16 cellular contexts compared by ENCODE assay signal in the genomic region with DNA sequence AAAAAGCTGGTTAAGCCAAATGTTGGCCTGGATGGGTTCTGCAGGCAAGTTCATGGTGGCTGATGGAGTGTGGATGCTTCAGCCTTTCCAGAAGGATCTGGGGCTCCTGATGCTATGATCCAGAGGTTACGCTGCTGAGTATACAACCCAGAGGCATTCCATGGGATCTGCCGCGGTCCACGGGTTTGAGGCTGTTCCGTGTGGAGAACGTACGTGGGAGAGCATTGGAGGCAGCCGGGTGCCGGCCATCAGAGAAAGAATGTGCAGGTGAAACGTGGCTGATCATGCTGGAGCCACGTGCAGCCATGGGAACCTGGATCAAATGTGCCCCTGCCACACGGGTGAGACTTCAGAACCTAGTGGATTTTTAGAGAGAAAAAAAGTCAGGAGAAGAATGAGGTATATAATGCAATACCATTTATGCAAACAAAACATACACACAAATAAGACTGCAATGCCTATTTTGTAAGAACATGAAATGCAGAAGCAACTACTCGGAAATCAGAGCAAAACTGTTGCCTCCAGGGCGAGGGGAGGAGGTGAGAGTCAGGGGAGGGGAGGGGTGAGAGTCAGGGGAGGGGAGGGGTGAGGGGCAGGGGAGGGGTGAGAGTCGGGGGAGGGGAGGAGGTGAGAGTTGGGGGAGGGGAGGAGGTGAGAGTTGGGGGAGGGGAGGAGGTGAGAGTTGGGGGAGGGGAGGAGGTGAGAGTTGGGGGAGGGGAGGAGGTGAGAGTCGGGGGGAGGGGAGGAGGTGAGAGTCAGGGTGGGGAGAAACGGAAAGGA.
"Had no signal": no experiment of that assay in that cellular context is flagged by ENCODE, and none has a peak within 500 bp of the region (broad histone marks: within the 10 kb centered on the region; RNA-seq: fewer than 3 reads in every experiment).

No MANE protein-coding gene starts in this region.

- H3K27me3 Mint-ChIP-seq: stimulated activated memory B cell treated with anti-CD40 and anti-IgM and Interleukin-4, amounts not matched to agents 10 μg/mL and 1 μg/mL and 100 μg/mL, for 72 hours had no signal

- H3K27me3 ChIP-seq: transverse colon had no signal

- H3K27ac Mint-ChIP-seq: stimulated activated memory B cell treated with anti-CD40 and anti-IgM and Interleukin-4, amounts not matched to agents 10 μg/mL and 1 μg/mL and 100 μg/mL, for 72 hours; T-cell had no signal

- ATAC-seq: activated CD4-positive, CD25-positive, alpha-beta regulatory T cell treated with anti-CD3 and anti-CD28 coated beads, Interleukin-2, amount 50 U/mL, for 24 hours; activated T-cell treated with anti-CD3 and anti-CD28 coated beads, Interleukin-2, amount 50 U/mL, for 4 hours; gastroesophageal sphincter; left cardiac atrium; stimulated activated memory B cell treated with anti-CD40 and anti-IgM and Interleukin-4, amounts not matched to agents 10 μg/mL and 1 μg/mL and 100 μg/mL, for 72 hours; T-cell had no signal

- DNase-seq: activated gamma-delta T cell treated with Interleukin-2 at 50 U/mL for 16 hours; activated naive CD8-positive, alpha-beta T cell treated with anti-CD3 and anti-CD28 coated beads, Interleukin-2, amount 10 ng/mL, durations not matched to agents 7 days and 5 days; activated T-cell treated with anti-CD3 and anti-CD28 coated beads, Interleukin-2, amount 50 U/mL, for 4 hours; anterior cingulate cortex; cerebellar nuclear complex; left cardiac atrium; midbrain; substantia nigra; T-cell; T-helper 9 cell; transverse colon had no signal

- H3K4me3 Mint-ChIP-seq: activated naive CD8-positive, alpha-beta T cell treated with anti-CD3 and anti-CD28 coated beads, Interleukin-2, amount 10 ng/mL, durations not matched to agents 7 days and 5 days; activated T-cell treated with anti-CD3 and anti-CD28 coated beads, Interleukin-2, amount 50 U/mL, for 4 hours; stimulated activated memory B cell treated with anti-CD40 and anti-IgM and Interleukin-4, amounts not matched to agents 10 μg/mL and 1 μg/mL and 100 μg/mL, for 72 hours; T-cell had no signal

- H3K9ac ChIP-seq: parathyroid adenoma had no signal

- H3K9me3 ChIP-seq: gastroesophageal sphincter, transverse colon had no signal

- H3K4me1 ChIP-seq: gastroesophageal sphincter, parathyroid adenoma, transverse colon had no signal

- H3K36me3 Mint-ChIP-seq: activated naive CD8-positive, alpha-beta T cell treated with anti-CD3 and anti-CD28 coated beads, Interleukin-2, amount 10 ng/mL, durations not matched to agents 7 days and 5 days; stimulated activated memory B cell treated with anti-CD40 and anti-IgM and Interleukin-4, amounts not matched to agents 10 μg/mL and 1 μg/mL and 100 μg/mL, for 72 hours; T-cell had no signal

- H3K79me2 ChIP-seq: parathyroid adenoma had no signal

- H2AFZ ChIP-seq: parathyroid adenoma had no signal

- H3K4me3 ChIP-seq: gastroesophageal sphincter, lung, transverse colon had no signal

- H3K36me3 ChIP-seq: gastroesophageal sphincter, transverse colon had no signal

- H3K9me3 Mint-ChIP-seq: activated naive CD8-positive, alpha-beta T cell treated with anti-CD3 and anti-CD28 coated beads, Interleukin-2, amount 10 ng/mL, durations not matched to agents 7 days and 5 days; activated T-cell treated with anti-CD3 and anti-CD28 coated beads, Interleukin-2, amount 50 U/mL, for 4 hours; stimulated activated memory B cell treated with anti-CD40 and anti-IgM and Interleukin-4, amounts not matched to agents 10 μg/mL and 1 μg/mL and 100 μg/mL, for 72 hours; T-cell had no signal

- H3K27ac ChIP-seq: gastroesophageal sphincter, parathyroid adenoma, transverse colon had no signal
